8 cellular contexts compared by ENCODE assay signal in the genomic region with DNA sequence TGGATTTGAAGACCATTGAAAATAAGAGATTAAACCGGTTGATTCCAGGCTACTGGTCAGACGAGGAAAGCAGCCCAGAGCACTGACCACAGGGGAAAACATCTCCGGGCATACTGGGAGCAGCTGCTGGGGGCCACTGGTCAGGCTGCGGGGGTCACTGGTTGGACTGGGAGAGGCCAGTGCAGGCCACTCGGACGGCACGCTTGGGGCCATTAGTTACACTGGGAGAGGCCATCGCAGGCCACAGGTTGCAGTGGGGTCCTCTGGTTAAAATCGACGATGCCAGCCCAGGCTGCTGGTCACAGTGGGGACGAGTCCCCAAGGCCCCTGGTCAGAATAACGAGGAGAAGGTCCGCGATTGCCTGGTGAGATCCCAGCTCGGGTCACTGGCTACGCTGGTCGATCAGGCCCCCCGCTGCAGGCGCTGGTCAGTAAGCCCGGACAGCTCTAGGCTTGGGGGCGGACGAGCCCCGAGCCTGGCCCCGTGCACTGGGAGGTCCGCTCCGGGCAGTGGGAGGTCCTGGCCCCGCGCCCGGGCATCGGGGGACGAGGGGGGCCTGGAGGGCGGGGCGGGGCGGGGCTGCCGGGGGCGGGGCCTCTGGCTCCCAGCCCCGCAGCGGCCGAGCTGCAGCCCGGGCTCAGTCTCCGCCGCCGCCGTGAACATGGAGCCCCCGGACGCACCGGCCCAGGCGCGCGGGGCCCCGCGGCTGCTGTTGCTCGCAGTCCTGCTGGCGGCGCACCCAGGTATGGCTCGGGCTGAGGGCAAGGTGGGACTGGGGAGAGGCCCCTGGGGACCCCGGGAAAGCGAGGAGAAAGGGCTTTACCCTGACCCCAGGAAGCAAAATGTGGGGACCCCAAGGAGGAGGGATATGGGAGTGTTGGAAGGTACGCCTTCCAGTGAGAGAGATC. TPM values are rescaled to one million over a fixed set of nuclear protein-coding genes. Genes with fewer than 3 reads are reported as not detected.
DNase-seq lines count a peak whose midpoint lies in the region; ATAC-seq and TF ChIP-seq lines count a peak whose summit lies in the region.

A gene with protein sequence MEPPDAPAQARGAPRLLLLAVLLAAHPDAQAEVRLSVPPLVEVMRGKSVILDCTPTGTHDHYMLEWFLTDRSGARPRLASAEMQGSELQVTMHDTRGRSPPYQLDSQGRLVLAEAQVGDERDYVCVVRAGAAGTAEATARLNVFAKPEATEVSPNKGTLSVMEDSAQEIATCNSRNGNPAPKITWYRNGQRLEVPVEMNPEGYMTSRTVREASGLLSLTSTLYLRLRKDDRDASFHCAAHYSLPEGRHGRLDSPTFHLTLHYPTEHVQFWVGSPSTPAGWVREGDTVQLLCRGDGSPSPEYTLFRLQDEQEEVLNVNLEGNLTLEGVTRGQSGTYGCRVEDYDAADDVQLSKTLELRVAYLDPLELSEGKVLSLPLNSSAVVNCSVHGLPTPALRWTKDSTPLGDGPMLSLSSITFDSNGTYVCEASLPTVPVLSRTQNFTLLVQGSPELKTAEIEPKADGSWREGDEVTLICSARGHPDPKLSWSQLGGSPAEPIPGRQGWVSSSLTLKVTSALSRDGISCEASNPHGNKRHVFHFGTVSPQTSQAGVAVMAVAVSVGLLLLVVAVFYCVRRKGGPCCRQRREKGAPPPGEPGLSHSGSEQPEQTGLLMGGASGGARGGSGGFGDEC (plus strand): TSS at position 641 of the 909 bp plus-strand sequence. CDS start 22 bp downstream, at position 663.

- H3K4me3 ChIP-seq in HUES64 (ENCODE audit: low read length): peak within 1 kb of the TSS; percentile 84

- peak within 1 kb of the TSS; percentile 80 for H3K27ac ChIP-seq in HUES64 (ENCODE audit: low read depth, low read length)

- peaks cover 7% of the 10 kb centered on the region for H3K36me3 ChIP-seq in HUES64 (ENCODE audit: insufficient read depth, low read length)

- WGBS in HUES64: 2% methylated on average over 59 of the region's 59 CpGs

- intact Hi-C loops in Right ventricle myocardium superior (cut with DNase I): no loop called here

- peak; percentile 96 for ATAC-seq in Right ventricle myocardium superior (ENCODE audit: poor library complexity)
- ATAC-seq in omental fat pad (ENCODE audit: low FRiP score): peak; percentile 91
- ATAC-seq in GM19351 (IDR thresholded peaks at IDR 0.05; ENCODE audit: unreplicated experiment): no peak
- no peak for ATAC-seq in HG02798 (IDR thresholded peaks at IDR 0.05; ENCODE audit: poor library complexity, unreplicated experiment)

- peaks cover 22% of the 10 kb centered on the region for H3K27me3 ChIP-seq in HUES64 (ENCODE audit: insufficient read depth, low read length)

- DNase-seq in AG20443 (ENCODE audit: low spot score) (peak; percentile 97), amniotic stem cell (lab: John Stamatoyannopoulos, UW) (peak; percentile 13), Right ventricle myocardium superior (peak; percentile 89), omental fat pad (ENCODE audit: low spot score) (peak; percentile 58)
- no peak for DNase-seq in activated CD4-positive, alpha-beta T cell treated with anti-CD3 and anti-CD28 coated beads for 1 hour

- H3K9ac ChIP-seq in HUES64 (ENCODE audit: low read depth, low read length): peak within 1 kb of the TSS; percentile 83

- no peaks in the 10 kb centered on the region for H3K9me3 ChIP-seq in HUES64 (ENCODE audit: insufficient read depth, low read depth, low read length)

- H3K4me1 ChIP-seq in HUES64 (ENCODE audit: insufficient read depth, low read length): peaks cover 18% of the 10 kb centered on the region

- TF ChIP-seq CTCF in omental fat pad (IDR thresholded peaks at IDR 0.05): no peak

RNA-seq across cellular contexts. Expression of the gene that starts here (rescaled TPM):
- 30.2 TPM for polyA plus RNA-seq in HUES64 (2013, experiment 1 of 2)
- polyA plus RNA-seq in HUES64 (2013, experiment 2 of 2): 39.3 TPM
- total RNA-seq in Right ventricle myocardium superior (86.2 TPM), omental fat pad (10 to 100 TPM; 37.0 to 55.0 (median 43.0) TPM)

Comparison
In these comparisons a context has a peak if more than half of its experiments do, and no peak if none do; other contexts are left out.
1. ATAC-seq: peak in Right ventricle myocardium superior (single experiment) and omental fat pad (single experiment); none in GM19351 (single experiment) and HG02798 (single experiment).